ENCODE assay signal across 11 cellular contexts in genomic region chr15:78840661-78841060, GRCh38. TPM values are rescaled to one million over a fixed set of nuclear protein-coding genes. Genes with fewer than 3 reads are reported as not detected.
DNase-seq lines count a peak whose midpoint lies in the region; ATAC-seq and TF ChIP-seq lines count a peak whose summit lies in the region.
"Had no signal": no experiment of that assay in that cellular context is flagged by ENCODE, and none has a peak within 500 bp of the region (broad histone marks: within the 10 kb centered on the region; RNA-seq: fewer than 3 reads in every experiment).

No MANE protein-coding gene starts in this region.

- H3K27ac ChIP-seq in right atrium auricular region (no peak overlapping the region), upper lobe of right lung (no peak overlapping the region), transverse colon (no peak overlapping the region)

- in situ Hi-C loops in transverse colon (cut with MboI; ENCODE audit: low pct_ligation_motif_present in 1 of 4, low pct_unique_long_range_greater_than_20kb in 1 of 4, low sequenced_read_pairs in 3 of 4) = no loop called here

- H3K27me3 ChIP-seq in right atrium auricular region (no peaks in the 10 kb centered on the region), upper lobe of right lung (no peaks in the 10 kb centered on the region), transverse colon (no peaks in the 10 kb centered on the region), BE2C (no peaks in the 10 kb centered on the region)

- intact Hi-C loops in Right ventricle myocardium inferior (cut with DNase I) (no loop called here), cardiac septum (cut with DNase I) (no loop called here), upper lobe of right lung (cut with DNase I) (no loop called here), transverse colon (cut with DNase I; ENCODE audit: low total_unique reads) (no loop called here)

- 58% methylated on average over 6 of the region's 6 CpGs; no CpG with 5 or more reads in 1 of the 2 donors for WGBS in transverse colon (ENCODE audit: low coverage in 1 of 2), 2 donors

- TF ChIP-seq CTCF in right atrium auricular region (IDR thresholded peaks at IDR 0.05) = no peak
- TF ChIP-seq CTCF in upper lobe of right lung (IDR thresholded peaks at IDR 0.05) = no peak
- no peak for TF ChIP-seq CTCF in transverse colon (IDR thresholded peaks at IDR 0.05)
- TF ChIP-seq CTCF in BE2C (IDR thresholded peaks at IDR 0.05; ENCODE audit: low read depth, low read length) = no peak

- no peak for TF ChIP-seq POLR2A in transverse colon (IDR thresholded peaks at IDR 0.05)

- H3K4me3 ChIP-seq in right atrium auricular region = no peak overlapping the region
- no peak overlapping the region for H3K4me3 ChIP-seq in upper lobe of right lung
- no peak overlapping the region for H3K4me3 ChIP-seq in transverse colon
- H3K4me3 ChIP-seq in BE2C (ENCODE audit: low read depth, low read length) = no peak overlapping the region

- H3K9me3 ChIP-seq in right atrium auricular region (no peaks in the 10 kb centered on the region), upper lobe of right lung (no peaks in the 10 kb centered on the region), transverse colon (no peaks in the 10 kb centered on the region), BE2C (no peaks in the 10 kb centered on the region)

- H3K36me3 ChIP-seq in right atrium auricular region (no peaks in the 10 kb centered on the region), upper lobe of right lung (no peaks in the 10 kb centered on the region), transverse colon (no peaks in the 10 kb centered on the region), BE2C (no peaks in the 10 kb centered on the region)

- no peak for TF ChIP-seq EP300 in transverse colon (IDR thresholded peaks at IDR 0.05; ENCODE audit: low read depth)

- H3K4me1 ChIP-seq in right atrium auricular region = peaks cover 0 to 7% of the 10 kb centered on the region in 2 donors
- H3K4me1 ChIP-seq in upper lobe of right lung = no peaks in the 10 kb centered on the region
- H3K4me1 ChIP-seq in transverse colon = no peaks in the 10 kb centered on the region
- no peaks in the 10 kb centered on the region for H3K4me1 ChIP-seq in BE2C

- DNase-seq in Right ventricle myocardium inferior (ENCODE audit: missing footprints) (peak; percentile 76), right atrium auricular region (ENCODE audit: low spot score) (no peak), SIG-M5 (lab: John Stamatoyannopoulos, UW) (peak; percentile 15), cardiac septum (ENCODE audit: low spot score) (peak; percentile 58), upper lobe of right lung (peak; percentile 54), transverse colon (no peak), BE2C (no peak)
- DNase-seq: H7, left colon, NCI-H526 treated with DMSO at 0.1 percent for 48 hours had no signal

- ATAC-seq in Right ventricle myocardium inferior (no peak), upper lobe of right lung (peak; percentile 66), GM21360 (IDR thresholded peaks at IDR 0.05; ENCODE audit: unreplicated experiment) (no peak)
- ATAC-seq: left colon had no signal

RNA-seq across cellular contexts. Expression of gene ADAMTS7, which starts 29.4 kb away (rescaled TPM):
- total RNA-seq in Right ventricle myocardium inferior (32.1 TPM), right atrium auricular region (10 to 100 TPM; 20.8 to 39.2 TPM), cardiac septum (17.8 TPM), upper lobe of right lung (9.1 TPM), transverse colon (1 to 10 TPM in 3 of 4 donors, under 1 TPM in 1; 0.95 to 4.8 (median 1.7) TPM)
- polyA plus RNA-seq in BE2C (2012; ENCODE audit: insufficient read depth, insufficient read length, low read depth) = 25.4 TPM

RNA-seq across cellular contexts. Expression of gene MORF4L1, which starts 32.0 kb away (rescaled TPM):
- total RNA-seq in Right ventricle myocardium inferior = 333 TPM
- 100 to 1,000 TPM; 330 to 368 TPM for total RNA-seq in right atrium auricular region
- total RNA-seq in cardiac septum = 335 TPM
- total RNA-seq in upper lobe of right lung = 261 TPM
- 100 to 1,000 TPM; 149 to 330 (median 235) TPM for total RNA-seq in transverse colon
- 455 TPM for polyA plus RNA-seq in BE2C (2012; ENCODE audit: insufficient read depth, insufficient read length, low read depth)

Comparison
In these comparisons a context has a peak if more than half of its experiments do, and no peak if none do; other contexts are left out.
1. DNase-seq: peak in Right ventricle myocardium inferior (single experiment), SIG-M5 (single experiment), cardiac septum (single experiment) and upper lobe of right lung (single experiment); none in right atrium auricular region (single experiment), transverse colon (single experiment) and BE2C (single experiment).